ENCODE assay signal across 1 cellular context in genomic region chr1:19981170-19981506, GRCh38.
TF ChIP-seq lines count a peak whose summit lies in the region.

No MANE protein-coding gene starts in this region.

TF ChIP-seq in HepG2, 621 proteins besides CTCF, POLR2A, EP300 and RAD21:
- TF ChIP-seq RBFOX2 (IDR thresholded peaks at IDR 0.05; ENCODE audit: low read depth, low read length) (peak; percentile 74), MAFG (CRISPR knock-in tag; IDR thresholded peaks at IDR 0.05) (no peak), POLR2G (IDR thresholded peaks at IDR 0.05; ENCODE audit: low read depth, low read length) (peak; percentile 60), ZNF7 (CRISPR knock-in tag; IDR thresholded peaks at IDR 0.05) (no peak), MBD4 (IDR thresholded peaks at IDR 0.05; ENCODE audit: borderline replicate concordance, low read length) (no peak), ZNF761 (CRISPR knock-in tag; conservative IDR thresholded peaks at IDR 0.05) (0 out of 2 replicates have a peak, but pooled peaks have one; percentile 36), REST (IDR thresholded peaks at IDR 0.05; ENCODE audit: borderline replicate concordance in 1 of 2, low read depth in 1 of 2, low read length in 2 of 2) (no peak), HMGXB3 (CRISPR knock-in tag; IDR thresholded peaks at IDR 0.05; ENCODE audit: borderline replicate concordance) (0 out of 2 replicates have a peak, but pooled peaks have one; percentile 52), NPAS2 (CRISPR knock-in tag; IDR thresholded peaks at IDR 0.05; ENCODE audit: borderline replicate concordance) (no peak), ZNF644 (CRISPR knock-in tag; IDR thresholded peaks at IDR 0.05; ENCODE audit: low read depth) (no peak)
